8 cellular contexts compared by ENCODE assay signal in the genomic region with DNA sequence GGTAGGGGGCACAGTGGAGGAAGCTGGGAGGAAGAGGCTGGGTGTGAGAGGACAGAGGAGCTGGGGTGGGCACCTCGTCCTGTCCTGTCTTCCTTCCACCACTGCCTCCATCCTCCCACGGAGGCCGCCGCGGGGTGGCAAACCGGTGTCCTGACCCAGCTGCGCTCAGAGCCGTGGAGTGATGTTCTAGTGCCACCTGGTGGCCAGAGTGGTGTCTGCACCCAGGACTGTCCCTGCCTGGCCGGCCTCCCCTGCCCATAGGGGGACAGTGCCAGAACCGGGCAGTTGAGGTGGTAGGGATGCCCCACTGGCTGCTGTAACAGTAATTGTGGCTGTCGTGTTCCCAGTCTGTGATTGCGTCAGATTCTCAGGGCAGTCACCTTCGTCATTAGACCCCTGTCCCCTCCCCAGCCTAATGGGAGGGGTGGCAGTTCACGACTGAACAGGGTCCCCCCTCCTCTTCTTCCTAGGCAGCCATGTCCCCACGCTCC. TPM values are rescaled to one million over a fixed set of nuclear protein-coding genes. Genes with fewer than 3 reads are reported as not detected.
DNase-seq lines count a peak whose midpoint lies in the region; ATAC-seq and TF ChIP-seq lines count a peak whose summit lies in the region.

No MANE protein-coding gene starts in this region.

- peaks cover 14% of the 10 kb centered on the region for H3K4me1 Mint-ChIP-seq in CD14-positive monocyte

- ATAC-seq in HG02973 (IDR thresholded peaks at IDR 0.05; ENCODE audit: unreplicated experiment) = no peak

- no peaks in the 10 kb centered on the region for H3K36me3 ChIP-seq in H7 (replicated peaks; ENCODE audit: control insufficient read depth, insufficient read depth, low read length)
- H3K36me3 ChIP-seq in mammary epithelial cell (ENCODE audit: insufficient read depth, low read length) = no peaks in the 10 kb centered on the region
- H3K36me3 ChIP-seq in kidney epithelial cell (ENCODE audit: control insufficient read depth, insufficient read depth, low read length) = no peaks in the 10 kb centered on the region

- dilution Hi-C loops in mammary epithelial cell (cut with HindIII; ENCODE audit: low sequenced_read_pairs) = no loop called here

- peaks cover 23% of the 10 kb centered on the region for H3K27me3 ChIP-seq in H7 (ENCODE audit: control insufficient read depth, insufficient read depth, low read length)
- H3K27me3 ChIP-seq in mammary epithelial cell (ENCODE audit: insufficient read depth, low read length) = no peaks in the 10 kb centered on the region
- H3K27me3 ChIP-seq in kidney epithelial cell (ENCODE audit: control insufficient read depth, insufficient read depth, low read length) = peaks cover 10% of the 10 kb centered on the region

- no peak overlapping the region for H3K4me3 ChIP-seq in H7 (ENCODE audit: insufficient read depth, low read depth, low read length)
- no peak overlapping the region for H3K4me3 ChIP-seq in mammary epithelial cell (replicated peaks in 1 of 3; ENCODE audit: insufficient read depth in 1 of 3, low read depth in 2 of 3, low read length in 3 of 3)
- H3K4me3 ChIP-seq in kidney epithelial cell (ENCODE audit: low read depth, low read length) = no peak overlapping the region

- in situ Hi-C loops in mammary epithelial cell (cut with MboI; ENCODE audit: low sequenced_read_pairs in 2 of 2) = loop anchor here in 1 of 2 donors (5.0 kb wide), 1 partner anchor 60 kb away; no protein-coding TSS in a partner anchor

- H3K9me3 ChIP-seq in mammary epithelial cell (replicated peaks; ENCODE audit: insufficient read depth, low read length) = no peaks in the 10 kb centered on the region

- H3K27me3 Mint-ChIP-seq in CD14-positive monocyte (ENCODE audit: low read depth in 3 of 3) = peaks cover 2 to 16% (median 11%) of the 10 kb centered on the region in 3 donors

- WGBS in mammary epithelial cell (ENCODE audit: low coverage, missing lambda C conversion rate) = 17% methylated on average over 6 of the region's 15 CpGs

- no peak overlapping the region for H3K9ac ChIP-seq in mammary epithelial cell (ENCODE audit: insufficient read depth, low read length)

- H2AFZ ChIP-seq in mammary epithelial cell (ENCODE audit: low read depth, low read length) = no peak overlapping the region

- CTCF ChIA-PET in mammary epithelial cell (lab: Charles Lee; ENCODE audit: low non-redundant PET) = interaction anchor here (1.0 to 1.5 kb wide), 2 partner anchors 58 to 59 kb away, joined by 4 to 7 read pairs; no protein-coding TSS in a partner anchor

- peaks cover 0 to 2% (median 0%) of the 10 kb centered on the region in 7 donors for H3K9me3 Mint-ChIP-seq in CD14-positive monocyte

- H3K79me2 ChIP-seq in mammary epithelial cell (ENCODE audit: insufficient read depth, low read length) = peaks cover 6% of the 10 kb centered on the region

- H3K27ac Mint-ChIP-seq in CD14-positive monocyte = peak overlapping the region in 1 of 7 donors; percentile 64

- peak overlapping the region in 1 of 2 donors; percentile 48 for H3K4me3 Mint-ChIP-seq in CD14-positive monocyte

- no peak overlapping the region for H3K27ac ChIP-seq in mammary epithelial cell (ENCODE audit: insufficient read depth, low read depth, low read length)

- peaks cover 0 to 2% of the 10 kb centered on the region in 2 donors for H3K36me3 Mint-ChIP-seq in CD14-positive monocyte

- H3K4me1 ChIP-seq in mammary epithelial cell (ENCODE audit: insufficient read depth, low read length) = peaks cover 3% of the 10 kb centered on the region

- peak; percentile 85 for DNase-seq in CD14-positive monocyte (ENCODE audit: low spot score)
- DNase-seq in H7 = peak; percentile 97
- DNase-seq in NCI-H2227 (lab: John Stamatoyannopoulos, UW; ENCODE audit: unreplicated experiment) = peak; percentile 77
- peak; percentile 72 for DNase-seq in activated CD4-positive, CD25-positive, alpha-beta regulatory T cell treated with anti-CD3 and anti-CD28 coated beads, Interleukin-2, amount 50 U/mL, for 16 hours (ENCODE audit: low read depth, low spot score)
- DNase-seq in mammary epithelial cell = peak; percentile 51
- DNase-seq in kidney epithelial cell (ENCODE audit: low read depth) = no peak
- peak; percentile 78 for DNase-seq in stimulated activated CD4-positive, alpha-beta T cell treated with anti-CD3 and anti-CD28 coated beads, Interleukin-2, amount 100 ng/mL, for 4 hours (ENCODE audit: low read depth)

- TF ChIP-seq CTCF in CD14-positive monocyte (IDR thresholded peaks at IDR 0.05) (peak; percentile 97), mammary epithelial cell (conservative IDR thresholded peaks at IDR 0.05 in 1 of 2, IDR thresholded peaks at IDR 0.05 in 1 of 2; ENCODE audit: extremely low read depth in 1 of 2, insufficient read depth in 1 of 2, low read depth in 1 of 2, low read length in 2 of 2) (peak; percentile 92 to 98), kidney epithelial cell (IDR thresholded peaks at IDR 0.05; ENCODE audit: insufficient read depth, low read length, poor library complexity, severe bottlenecking) (peak; percentile 91)

- BruUV-seq in mammary epithelial cell (replicated peaks; lab: Mats Ljungman, UMichigan) = no TSS peak

- no peak overlapping the region for H3K4me2 ChIP-seq in mammary epithelial cell (ENCODE audit: insufficient read depth, low read depth, low read length)

- H4K20me1 ChIP-seq in mammary epithelial cell (ENCODE audit: insufficient read depth, low read length) = no peaks in the 10 kb centered on the region

- intact Hi-C loops in CD14-positive monocyte (cut with micrococcal nuclease) (loop anchor here (1.0 to 5.0 kb wide), 3 partner anchors 50 to 140 kb away; partner anchors contain the start of gene RPL18A (in 2 of the 2)), mammary epithelial cell (cut with micrococcal nuclease) (loop anchor here (1.0 to 2.0 kb wide), 4 partner anchors 50 to 138 kb away; partner anchors contain the start of gene RPL18A)

RNA-seq across cellular contexts. Expression of gene ARRDC2, which starts 11.1 kb away (rescaled TPM):
- 10 to 100 TPM; 13.8 to 23.9 TPM for polyA plus RNA-seq in CD14-positive monocyte
- 4.8 and 14.0 TPM in 2 replicates for total RNA-seq in H7 (2014; rRNA removed; shearing (Covaris generic))
- total RNA-seq in mammary epithelial cell = 1 to 10 TPM; 4.2 to 6.9 TPM
- 3.4 TPM for polyA plus RNA-seq in mammary epithelial cell
- polyA minus RNA-seq in mammary epithelial cell = not detected
- 8.4 and 12.5 TPM in 2 replicates for total RNA-seq in kidney epithelial cell

RNA-seq across cellular contexts. Expression of gene KCNN1, which starts 30.0 kb away (rescaled TPM):
- not detected for polyA plus RNA-seq in CD14-positive monocyte
- total RNA-seq in H7 (2014; rRNA removed; shearing (Covaris generic)) = 4.3 and 7.4 TPM in 2 replicates
- total RNA-seq in mammary epithelial cell = under 1 TPM in 1 of 2 donors, not detected in 1; 0.24 TPM
- polyA plus RNA-seq in mammary epithelial cell = 0.05 TPM
- polyA minus RNA-seq in mammary epithelial cell = not detected
- total RNA-seq in kidney epithelial cell = 2.3 and 4.7 TPM in 2 replicates
